ENCODE assay signal across 1 cellular context in the genomic region with DNA sequence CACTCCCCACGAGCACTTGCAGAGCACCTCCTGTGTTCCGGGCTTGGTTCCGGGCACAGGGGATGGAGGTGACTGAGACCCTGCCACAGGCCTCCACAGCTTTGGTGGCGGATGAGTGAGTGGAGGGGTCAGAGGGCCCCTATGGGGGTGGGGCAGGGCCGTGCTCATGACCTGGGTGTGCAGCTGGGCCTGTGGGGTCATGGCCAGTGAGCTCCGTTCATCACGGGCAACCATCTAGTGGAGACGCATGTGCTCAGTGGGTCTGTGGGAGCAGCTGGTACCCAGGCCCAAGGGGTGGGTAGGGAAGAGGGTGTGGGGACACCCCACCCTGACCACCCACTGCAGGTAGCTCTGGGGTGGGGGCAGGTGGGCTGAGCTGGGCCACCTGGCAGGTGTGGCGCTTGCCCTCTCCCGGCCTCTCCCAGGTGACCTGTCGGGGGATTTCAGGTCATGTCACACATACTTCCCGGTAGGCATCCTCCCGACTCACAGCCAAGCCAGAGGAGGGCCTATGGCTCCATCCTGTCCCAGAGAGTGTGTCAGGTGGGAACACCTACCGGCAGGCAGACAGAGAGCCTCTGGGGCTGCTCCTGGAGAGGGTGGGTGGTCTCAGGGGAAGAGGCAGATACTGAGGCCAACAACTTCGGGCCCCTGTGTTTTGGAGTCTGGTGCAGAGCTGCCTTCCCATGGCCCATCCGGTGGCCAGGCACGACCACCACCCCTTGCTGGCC.
TF ChIP-seq lines count a peak whose summit lies in the region.

No MANE protein-coding gene starts in this region.

TF ChIP-seq in HCT116, 20 proteins besides CTCF, POLR2A, EP300 and RAD21 (continued from another document):
- TF ChIP-seq, protein P1, sequence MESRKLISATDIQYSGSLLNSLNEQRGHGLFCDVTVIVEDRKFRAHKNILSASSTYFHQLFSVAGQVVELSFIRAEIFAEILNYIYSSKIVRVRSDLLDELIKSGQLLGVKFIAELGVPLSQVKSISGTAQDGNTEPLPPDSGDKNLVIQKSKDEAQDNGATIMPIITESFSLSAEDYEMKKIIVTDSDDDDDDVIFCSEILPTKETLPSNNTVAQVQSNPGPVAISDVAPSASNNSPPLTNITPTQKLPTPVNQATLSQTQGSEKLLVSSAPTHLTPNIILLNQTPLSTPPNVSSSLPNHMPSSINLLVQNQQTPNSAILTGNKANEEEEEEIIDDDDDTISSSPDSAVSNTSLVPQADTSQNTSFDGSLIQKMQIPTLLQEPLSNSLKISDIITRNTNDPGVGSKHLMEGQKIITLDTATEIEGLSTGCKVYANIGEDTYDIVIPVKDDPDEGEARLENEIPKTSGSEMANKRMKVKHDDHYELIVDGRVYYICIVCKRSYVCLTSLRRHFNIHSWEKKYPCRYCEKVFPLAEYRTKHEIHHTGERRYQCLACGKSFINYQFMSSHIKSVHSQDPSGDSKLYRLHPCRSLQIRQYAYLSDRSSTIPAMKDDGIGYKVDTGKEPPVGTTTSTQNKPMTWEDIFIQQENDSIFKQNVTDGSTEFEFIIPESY (IDR thresholded peaks at IDR 0.05; ENCODE audit: extremely low read depth, insufficient replicate concordance, low read length), result no peak
- TF ChIP-seq ZFX (IDR thresholded peaks at IDR 0.05) (no peak), YY1 (IDR thresholded peaks at IDR 0.05; ENCODE audit: extremely low read depth, insufficient replicate concordance, low read depth, low read length) (no peak), ELF1 (IDR thresholded peaks at IDR 0.05; ENCODE audit: borderline replicate concordance, low read depth) (no peak), CBX3 (IDR thresholded peaks at IDR 0.05; ENCODE audit: low read depth) (no peak), SP1 (IDR thresholded peaks at IDR 0.05; ENCODE audit: low read depth) (no peak), ZNF274 (IDR thresholded peaks at IDR 0.05; ENCODE audit: low read depth, low read length) (no peak), EZH2 (IDR thresholded peaks at IDR 0.05) (no peak), TCF7L2 (IDR thresholded peaks at IDR 0.05; ENCODE audit: borderline replicate concordance, extremely low read depth, insufficient read depth, insufficient read length) (no peak)
- TF ChIP-seq, protein P2, sequence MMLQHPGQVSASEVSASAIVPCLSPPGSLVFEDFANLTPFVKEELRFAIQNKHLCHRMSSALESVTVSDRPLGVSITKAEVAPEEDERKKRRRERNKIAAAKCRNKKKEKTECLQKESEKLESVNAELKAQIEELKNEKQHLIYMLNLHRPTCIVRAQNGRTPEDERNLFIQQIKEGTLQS (IDR thresholded peaks at IDR 0.05), result no peak
